1 cellular context compared by ENCODE assay signal in genomic region chr18:27704721-27705361, GRCh38.
TF ChIP-seq lines count a peak whose summit lies in the region.

No MANE protein-coding gene starts in this region.

TF ChIP-seq in H1, 55 proteins besides CTCF, POLR2A, EP300 and RAD21 (continued from another document):
- no peak for TF ChIP-seq CREB1 (IDR thresholded peaks at IDR 0.05)
- no peak for TF ChIP-seq ASH2L (IDR thresholded peaks at IDR 0.05; ENCODE audit: low read length)
- TF ChIP-seq RFX5 (IDR thresholded peaks at IDR 0.05; ENCODE audit: borderline replicate concordance, low read depth, low read length), result no peak
- no peak for TF ChIP-seq CHD2 (IDR thresholded peaks at IDR 0.05; ENCODE audit: low read length)
TF ChIP-seq in H1: peak in this region for 0.
